1 cellular context compared by ENCODE assay signal in genomic region chr12:6828671-6829531, GRCh38.
A peak's percentile ranks its signal among the peaks of the same experiment; 100 is the strongest.
TF ChIP-seq lines count a peak whose summit lies in the region.

No MANE protein-coding gene starts in this region.

TF ChIP-seq in HEK293, 187 proteins besides CTCF, POLR2A, EP300 and RAD21 (continued from another document and continues in another):
- TF ChIP-seq ZNF548 (tag by site-specific recombination; IDR thresholded peaks at IDR 0.05) (no peak), ZNF561 (tag by site-specific recombination; IDR thresholded peaks at IDR 0.05; ENCODE audit: borderline replicate concordance) (peak; percentile 30; the same call in 1 of the 2 replicates), ZNF398 (tag by site-specific recombination; IDR thresholded peaks at IDR 0.05) (peak; percentile 85), ZNF223 (tag by site-specific recombination; IDR thresholded peaks at IDR 0.05) (no peak), ZNF449 (tag by site-specific recombination; IDR thresholded peaks at IDR 0.05) (no peak), ZNF280C (tag by site-specific recombination; IDR thresholded peaks at IDR 0.05) (no peak), ZNF549 (tag by site-specific recombination; IDR thresholded peaks at IDR 0.05) (no peak), ZNF473 (tag by site-specific recombination; IDR thresholded peaks at IDR 0.05) (no peak), ZFHX2 (tag by site-specific recombination; conservative IDR thresholded peaks at IDR 0.05) (peak; percentile 100), ZNF362 (tag by site-specific recombination; IDR thresholded peaks at IDR 0.05) (no peak), MYNN (tag by site-specific recombination; IDR thresholded peaks at IDR 0.05; ENCODE audit: borderline replicate concordance) (no peak), ZNF18 (tag by site-specific recombination; IDR thresholded peaks at IDR 0.05) (peak; percentile 97), ZNF544 (tag by site-specific recombination; IDR thresholded peaks at IDR 0.05) (no peak), KLF7 (tag by site-specific recombination; IDR thresholded peaks at IDR 0.05; ENCODE audit: borderline replicate concordance) (0 out of 2 replicates have a peak, but pooled peaks have one; percentile 68), ZNF391 (tag by site-specific recombination; IDR thresholded peaks at IDR 0.05; ENCODE audit: borderline replicate concordance, low read depth) (peak; percentile 90), ZNF596 (tag by site-specific recombination; IDR thresholded peaks at IDR 0.05) (no peak), ZNF610 (tag by site-specific recombination; IDR thresholded peaks at IDR 0.05; ENCODE audit: borderline replicate concordance) (no peak; the same call in 1 of the 2 replicates), ZNF350 (tag by site-specific recombination; IDR thresholded peaks at IDR 0.05) (no peak), ZNF280D (tag by site-specific recombination; IDR thresholded peaks at IDR 0.05) (no peak), ZNF324 (tag by site-specific recombination; IDR thresholded peaks at IDR 0.05) (no peak), ZFP3 (tag by site-specific recombination; IDR thresholded peaks at IDR 0.05; ENCODE audit: low read depth) (no peak), PBX3 (CRISPR knock-in tag; IDR thresholded peaks at IDR 0.05) (no peak; the same call in 1 of the 2 replicates), ZNF354C (tag by site-specific recombination; IDR thresholded peaks at IDR 0.05; ENCODE audit: borderline replicate concordance, low read depth) (no peak), ZNF221 (tag by site-specific recombination; IDR thresholded peaks at IDR 0.05; ENCODE audit: borderline replicate concordance) (no peak), ZBTB10 (tag by site-specific recombination; IDR thresholded peaks at IDR 0.05) (peak; percentile 90), ZNF837 (tag by site-specific recombination; IDR thresholded peaks at IDR 0.05) (0 out of 2 replicates have a peak, but pooled peaks have one; percentile 67), TSHZ1 (tag by site-specific recombination; IDR thresholded peaks at IDR 0.05; ENCODE audit: borderline replicate concordance) (no peak), ZNF639 (tag by site-specific recombination; IDR thresholded peaks at IDR 0.05) (no peak; the same call in 1 of the 2 replicates), ZNF26 (tag by site-specific recombination; IDR thresholded peaks at IDR 0.05) (no peak), BCL11A (tag by site-specific recombination; IDR thresholded peaks at IDR 0.05; ENCODE audit: low read depth) (no peak), ZNF366 (tag by site-specific recombination; conservative IDR thresholded peaks at IDR 0.05) (peak; percentile 90)
